21 cellular contexts compared by ENCODE assay signal in genomic region chr7:126022452-126022851, GRCh38.
DNase-seq lines count a peak whose midpoint lies in the region; ATAC-seq lines count a peak whose summit lies in the region.
"Had no signal": no experiment of that assay in that cellular context is flagged by ENCODE, and none has a peak within 500 bp of the region (broad histone marks: within the 10 kb centered on the region; RNA-seq: fewer than 3 reads in every experiment).

No MANE protein-coding gene starts in this region.

- H3K36me3 Mint-ChIP-seq in immature natural killer cell = no peaks in the 10 kb centered on the region
- H3K36me3 Mint-ChIP-seq: CD8-positive, alpha-beta T cell had no signal

- H3K9me3 Mint-ChIP-seq in immature natural killer cell = peaks cover 0 to 20% (median 6%) of the 10 kb centered on the region in 6 donors

- ATAC-seq in GM18511 (IDR thresholded peaks at IDR 0.05; ENCODE audit: unreplicated experiment) (peak; percentile 50), GM18870 (IDR thresholded peaks at IDR 0.05; ENCODE audit: unreplicated experiment) (peak; percentile 56), HG03342 (IDR thresholded peaks at IDR 0.05; ENCODE audit: unreplicated experiment) (peak; percentile 57)
- ATAC-seq: A549; CD8-positive, alpha-beta T cell; GM12878 had no signal

- no peak overlapping the region for H3K27ac Mint-ChIP-seq in immature natural killer cell
- H3K27ac Mint-ChIP-seq: B cell; CD4-positive, alpha-beta T cell; CD8-positive, alpha-beta T cell had no signal

- peak; percentile 0 for DNase-seq in renal cortical epithelial cell (ENCODE audit: low read depth)
- no peak for DNase-seq in COLO668 (lab: John Stamatoyannopoulos, UW; ENCODE audit: unreplicated experiment)
- no peak for DNase-seq in NCI-H2227 treated with DMSO at 0.1 percent for 48 hours (lab: John Stamatoyannopoulos, UW)
- no peak for DNase-seq in immature natural killer cell
- DNase-seq: AML-193; CD4-positive, alpha-beta T cell; CD8-positive, alpha-beta T cell; COR-L47; DMS 273 treated with DMSO at 0.1 percent for 48 hours; DMS153; DMS53; DMS79; DND-41; EL; GDM1 had no signal

- H3K4me3 Mint-ChIP-seq in immature natural killer cell = no peak overlapping the region
- H3K4me3 Mint-ChIP-seq: B cell; CD4-positive, alpha-beta T cell; CD8-positive, alpha-beta T cell had no signal

- no peaks in the 10 kb centered on the region for H3K4me1 Mint-ChIP-seq in immature natural killer cell
- H3K4me1 Mint-ChIP-seq: B cell had no signal

- no peaks in the 10 kb centered on the region for H3K27me3 Mint-ChIP-seq in immature natural killer cell (ENCODE audit: low read depth in 3 of 3)
- H3K27me3 Mint-ChIP-seq: B cell; CD4-positive, alpha-beta T cell had no signal
